Comparison of ENCODE assay signal across 1 cellular context in the genomic region with DNA sequence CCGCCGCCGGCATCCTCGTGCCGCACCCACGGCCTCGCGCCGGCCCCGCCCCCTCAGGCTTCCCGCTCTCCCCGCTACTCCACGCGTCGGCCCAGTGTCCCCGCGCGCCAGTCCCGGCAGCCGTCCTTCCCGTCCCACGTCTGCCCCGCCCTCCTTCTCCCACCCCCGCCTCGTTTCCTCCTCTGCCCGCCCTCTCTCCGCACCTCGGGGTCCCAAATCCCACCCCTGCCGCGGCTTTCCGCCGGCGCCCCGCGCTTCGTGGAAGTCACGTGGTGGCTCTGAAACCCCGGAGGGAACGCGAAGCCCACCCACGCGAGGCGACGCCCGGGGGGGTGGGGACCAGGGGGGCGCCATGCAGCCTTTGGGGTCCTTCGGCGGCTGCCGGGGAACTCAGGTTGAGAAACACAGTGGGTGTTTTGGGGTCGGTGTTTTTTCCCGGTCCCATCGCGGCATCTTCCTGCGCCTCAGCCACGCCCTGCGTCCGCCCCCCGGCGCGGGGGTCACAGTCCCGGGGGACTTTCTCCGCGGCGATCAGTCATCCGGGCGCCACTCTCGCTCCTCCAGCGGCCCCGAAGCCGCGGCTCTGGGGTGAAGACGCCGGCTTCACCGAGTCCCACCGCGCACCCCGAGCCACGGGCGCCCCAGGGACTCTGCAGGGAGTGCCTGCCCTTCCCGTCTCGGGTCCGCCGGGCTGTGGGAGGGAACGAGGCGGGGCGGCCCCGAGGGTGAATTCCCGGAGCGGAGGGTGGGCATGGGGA.
TF ChIP-seq lines count a peak whose summit lies in the region.

A gene with protein sequence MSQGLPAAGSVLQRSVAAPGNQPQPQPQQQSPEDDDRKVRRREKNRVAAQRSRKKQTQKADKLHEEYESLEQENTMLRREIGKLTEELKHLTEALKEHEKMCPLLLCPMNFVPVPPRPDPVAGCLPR (minus strand): TSS at position 2 of the 758 bp plus-strand sequence. CDS start 78 bp downstream, outside the sequence.

TF ChIP-seq in HepG2, 621 proteins besides CTCF, POLR2A, EP300 and RAD21 (continued from another document):
- TF ChIP-seq, protein P1, sequence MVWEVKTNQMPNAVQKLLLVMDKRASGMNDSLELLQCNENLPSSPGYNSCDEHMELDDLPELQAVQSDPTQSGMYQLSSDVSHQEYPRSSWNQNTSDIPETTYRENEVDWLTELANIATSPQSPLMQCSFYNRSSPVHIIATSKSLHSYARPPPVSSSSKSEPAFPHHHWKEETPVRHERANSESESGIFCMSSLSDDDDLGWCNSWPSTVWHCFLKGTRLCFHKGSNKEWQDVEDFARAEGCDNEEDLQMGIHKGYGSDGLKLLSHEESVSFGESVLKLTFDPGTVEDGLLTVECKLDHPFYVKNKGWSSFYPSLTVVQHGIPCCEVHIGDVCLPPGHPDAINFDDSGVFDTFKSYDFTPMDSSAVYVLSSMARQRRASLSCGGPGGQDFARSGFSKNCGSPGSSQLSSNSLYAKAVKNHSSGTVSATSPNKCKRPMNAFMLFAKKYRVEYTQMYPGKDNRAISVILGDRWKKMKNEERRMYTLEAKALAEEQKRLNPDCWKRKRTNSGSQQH (CRISPR knock-in tag; IDR thresholded peaks at IDR 0.05; ENCODE audit: low read depth): no peak
- TF ChIP-seq CEBPG (CRISPR knock-in tag; IDR thresholded peaks at IDR 0.05) (no peak), ZNF256 (CRISPR knock-in tag; conservative IDR thresholded peaks at IDR 0.05) (no peak), SP2 (CRISPR knock-in tag; IDR thresholded peaks at IDR 0.05) (no peak), ZNF558 (CRISPR knock-in tag; IDR thresholded peaks at IDR 0.05; ENCODE audit: borderline replicate concordance) (no peak), NFKB2 (CRISPR knock-in tag; IDR thresholded peaks at IDR 0.05; ENCODE audit: borderline replicate concordance) (no peak), ZNF296 (CRISPR knock-in tag; conservative IDR thresholded peaks at IDR 0.05) (no peak), SIN3B (IDR thresholded peaks at IDR 0.05; ENCODE audit: low read length) (no peak), ZNF180 (CRISPR knock-in tag; IDR thresholded peaks at IDR 0.05; ENCODE audit: borderline replicate concordance, low read depth) (no peak)
- TF ChIP-seq, protein P2, sequence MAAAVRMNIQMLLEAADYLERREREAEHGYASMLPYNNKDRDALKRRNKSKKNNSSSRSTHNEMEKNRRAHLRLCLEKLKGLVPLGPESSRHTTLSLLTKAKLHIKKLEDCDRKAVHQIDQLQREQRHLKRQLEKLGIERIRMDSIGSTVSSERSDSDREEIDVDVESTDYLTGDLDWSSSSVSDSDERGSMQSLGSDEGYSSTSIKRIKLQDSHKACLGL (CRISPR knock-in tag; IDR thresholded peaks at IDR 0.05): peak; percentile 8; the same call in 1 of the 2 replicates
- TF ChIP-seq, protein P3, sequence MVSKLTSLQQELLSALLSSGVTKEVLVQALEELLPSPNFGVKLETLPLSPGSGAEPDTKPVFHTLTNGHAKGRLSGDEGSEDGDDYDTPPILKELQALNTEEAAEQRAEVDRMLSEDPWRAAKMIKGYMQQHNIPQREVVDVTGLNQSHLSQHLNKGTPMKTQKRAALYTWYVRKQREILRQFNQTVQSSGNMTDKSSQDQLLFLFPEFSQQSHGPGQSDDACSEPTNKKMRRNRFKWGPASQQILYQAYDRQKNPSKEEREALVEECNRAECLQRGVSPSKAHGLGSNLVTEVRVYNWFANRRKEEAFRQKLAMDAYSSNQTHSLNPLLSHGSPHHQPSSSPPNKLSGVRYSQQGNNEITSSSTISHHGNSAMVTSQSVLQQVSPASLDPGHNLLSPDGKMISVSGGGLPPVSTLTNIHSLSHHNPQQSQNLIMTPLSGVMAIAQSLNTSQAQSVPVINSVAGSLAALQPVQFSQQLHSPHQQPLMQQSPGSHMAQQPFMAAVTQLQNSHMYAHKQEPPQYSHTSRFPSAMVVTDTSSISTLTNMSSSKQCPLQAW (CRISPR knock-in tag; IDR thresholded peaks at IDR 0.05): peak; percentile 31; the same call in 1 of the 2 replicates
TF ChIP-seq in HepG2: peak in this region for 6.
